In genomic region chrX:135984220-135984619, GRCh38 we compare ENCODE assay signal across 11 cellular contexts. TPM values are rescaled to one million over a fixed set of nuclear protein-coding genes. Genes with fewer than 3 reads are reported as not detected.
DNase-seq lines count a peak whose midpoint lies in the region; ATAC-seq, FAIRE-seq and TF ChIP-seq lines count a peak whose summit lies in the region.
"Had no signal": no experiment of that assay in that cellular context is flagged by ENCODE, and none has a peak within 500 bp of the region (broad histone marks: within the 10 kb centered on the region; RNA-seq: fewer than 3 reads in every experiment).

No MANE protein-coding gene starts in this region.

- H3K9me3 ChIP-seq in H9 (ENCODE audit: control insufficient read depth, low read depth, low read length) (peaks cover 47% of the 10 kb centered on the region), Panc1 (ENCODE audit: control insufficient read depth, insufficient read depth, low read depth, low read length) (no peaks in the 10 kb centered on the region), endothelial cell of umbilical vein (replicated peaks; ENCODE audit: control insufficient read depth, insufficient read depth, low read length) (no peaks in the 10 kb centered on the region), gastrocnemius medialis (no peaks in the 10 kb centered on the region)
- H3K9me3 ChIP-seq: upper lobe of left lung had no signal

- DNase-seq in H9 (no peak), Panc1 (ENCODE audit: low read depth, low spot score) (no peak), endothelial cell of umbilical vein (ENCODE audit: low read depth, low spot score) (no peak), gastrocnemius medialis (no peak), SW480 (ENCODE audit: low spot score) (no peak), urothelium cell line (ENCODE audit: low spot score) (no peak), GM13977 (ENCODE audit: low spot score) (no peak)
- no peak for DNase-seq in activated CD4-positive, CD25-positive, alpha-beta regulatory T cell treated with anti-CD3 and anti-CD28 coated beads, Interleukin-2, amount 50 U/mL, for 72 hours
- DNase-seq: activated CD4-positive, alpha-beta T cell treated with anti-CD3 and anti-CD28 coated beads, Interleukin-2, amount 50 U/mL, for 4 hours; NCI-H2107; upper lobe of left lung had no signal

- H3K27ac Mint-ChIP-seq in H9: peak overlapping the region in 1 of 3 experiments; percentile 26; a peak in 2 of 7 replicates

- no peaks in the 10 kb centered on the region for H3K36me3 ChIP-seq in Panc1 (ENCODE audit: control insufficient read depth, insufficient read depth, low read length)
- H3K36me3 ChIP-seq in endothelial cell of umbilical vein (ENCODE audit: control insufficient read depth in 2 of 2, extremely low read depth in 1 of 2, insufficient read depth in 2 of 2, low read length in 2 of 2): no peaks in the 10 kb centered on the region
- H3K36me3 ChIP-seq in gastrocnemius medialis: no peaks in the 10 kb centered on the region
- H3K36me3 ChIP-seq: upper lobe of left lung had no signal

- TF ChIP-seq POLR2A in endothelial cell of umbilical vein (IDR thresholded peaks at IDR 0.05; ENCODE audit: low read depth, low read length): no peak
- no peak for TF ChIP-seq POLR2A in gastrocnemius medialis (IDR thresholded peaks at IDR 0.05)

- POLR2A ChIA-PET in Panc1 (lab: Charles Lee) (no interaction called here), endothelial cell of umbilical vein (lab: Charles Lee) (no interaction called here)

- ATAC-seq in Panc1: no peak
- no peak for ATAC-seq in gastrocnemius medialis

- no CpG with 5 or more reads among the region's 2 CpGs for WGBS in H9 (ENCODE audit: extremely low coverage, insufficient read length, low lambda C conversion rate)

- H4K8ac ChIP-seq in H9 (replicated peaks; ENCODE audit: insufficient read length, low read depth, low read length): no peak overlapping the region

- H3K14ac ChIP-seq in H9 (ENCODE audit: insufficient read depth, low read length): no peak overlapping the region

- in situ Hi-C loops in Panc1 (cut with HindIII; ENCODE audit: low pct_unique_long_range_greater_than_20kb, low sequenced_read_pairs): no loop called here
- in situ Hi-C loops in gastrocnemius medialis (cut with MboI; ENCODE audit: low sequenced_read_pairs in 4 of 4): no loop called here
- in situ Hi-C loops in GM13977 (cut with MboI; ENCODE audit: low pct_unique_long_range_greater_than_20kb, low sequenced_read_pairs, unreplicated experiment): no loop called here

- no peak overlapping the region for H3K56ac ChIP-seq in H9 (ENCODE audit: insufficient read length, low read depth, low read length)

- CTCF ChIA-PET in Panc1 (lab: Charles Lee) (no interaction called here), endothelial cell of umbilical vein (lab: Charles Lee) (interaction anchor here (1.3 to 1.5 kb wide), 2 partner anchors 9 to 21 kb away, joined by 3 read pairs; no protein-coding TSS in a partner anchor)

- H3K4ac ChIP-seq in H9 (ENCODE audit: low read depth, low read length): no peak overlapping the region

- no peak overlapping the region for H3K23ac ChIP-seq in H9 (ENCODE audit: insufficient read length, low read depth, low read length)

- BruUV-seq in Panc1 (replicated peaks; lab: Mats Ljungman, UMichigan): no TSS peak
- no TSS peak for BruUV-seq in endothelial cell of umbilical vein (replicated peaks; lab: Mats Ljungman, UMichigan)

- H3K9me3 Mint-ChIP-seq in H9: peaks cover 64 to 68% of the 10 kb centered on the region in 2 experiments

- H3T11ph ChIP-seq in H9 (ENCODE audit: low read length): no peak overlapping the region

- H4K20me1 ChIP-seq in H9 (ENCODE audit: control insufficient read depth, insufficient read depth, insufficient read length) (no peaks in the 10 kb centered on the region), endothelial cell of umbilical vein (replicated peaks; ENCODE audit: control insufficient read depth, extremely low read depth, insufficient read depth, low read length) (no peaks in the 10 kb centered on the region)

- H3K36me3 Mint-ChIP-seq in H9 (ENCODE audit: insufficient read depth in 1 of 3, low read depth in 3 of 3): no peaks in the 10 kb centered on the region; a peak in 2 of 7 replicates

- FAIRE-seq in endothelial cell of umbilical vein (lab: Jason Lieb, UNC): no peak
- FAIRE-seq in urothelium cell line (lab: Jason Lieb, UNC): no peak

- H3K9me1 ChIP-seq in endothelial cell of umbilical vein (replicated peaks; ENCODE audit: control insufficient read depth, extremely low read depth, insufficient read depth, low read length): no peaks in the 10 kb centered on the region

- peaks cover 7% of the 10 kb centered on the region for H3K27me3 Mint-ChIP-seq in H9 (ENCODE audit: low read depth)

- H3K4me3 Mint-ChIP-seq in H9: peak overlapping the region; percentile 78 to 83

- no peak for TF ChIP-seq CTCF in H9 (conservative IDR thresholded peaks at IDR 0.05)
- TF ChIP-seq CTCF in Panc1 (IDR thresholded peaks at IDR 0.05): no peak
- TF ChIP-seq CTCF in endothelial cell of umbilical vein (IDR thresholded peaks at IDR 0.05; ENCODE audit: extremely low read depth in 1 of 2, insufficient read depth in 1 of 2, low read depth in 1 of 2, low read length in 2 of 2): no peak
- no peak for TF ChIP-seq CTCF in gastrocnemius medialis (IDR thresholded peaks at IDR 0.05 in 4 of 5, conservative IDR thresholded peaks at IDR 0.05 in 1 of 5)
- no peak for TF ChIP-seq CTCF in GM13977 (IDR thresholded peaks at IDR 0.05; ENCODE audit: extremely low read depth, insufficient read depth, missing control alignments)

- H3K27ac ChIP-seq in H9 (ENCODE audit: insufficient read length, low read depth, low read length) (no peak overlapping the region), Panc1 (ENCODE audit: low read length) (peak overlapping the region; percentile 84), endothelial cell of umbilical vein (ENCODE audit: insufficient read depth, low read depth, low read length) (no peak overlapping the region), gastrocnemius medialis (peak overlapping the region; percentile 79 to 88 (median 84))

- no peak overlapping the region for H2BK120ac ChIP-seq in H9 (ENCODE audit: low read depth, low read length, poor library complexity, severe bottlenecking)

- H2BK5ac ChIP-seq in H9 (ENCODE audit: insufficient read length, low read length): no peak overlapping the region

- H3K27me3 ChIP-seq in H9 (ENCODE audit: insufficient read depth, low read length): no peaks in the 10 kb centered on the region
- H3K27me3 ChIP-seq in Panc1 (ENCODE audit: control insufficient read depth, insufficient read depth, low read length): no peaks in the 10 kb centered on the region
- no peaks in the 10 kb centered on the region for H3K27me3 ChIP-seq in endothelial cell of umbilical vein (ENCODE audit: control insufficient read depth in 2 of 2, insufficient read depth in 2 of 2, low read length in 2 of 2)
- no peaks in the 10 kb centered on the region for H3K27me3 ChIP-seq in gastrocnemius medialis
- H3K27me3 ChIP-seq: upper lobe of left lung had no signal

- no peak overlapping the region for H3K18ac ChIP-seq in H9 (ENCODE audit: insufficient read length, low read depth, low read length)

- no peak overlapping the region for H2BK15ac ChIP-seq in H9 (ENCODE audit: low read depth, low read length)

- no peak overlapping the region for H2BK12ac ChIP-seq in H9 (ENCODE audit: insufficient read length, low read depth, low read length)

- no peaks in the 10 kb centered on the region for H3K79me1 ChIP-seq in H9 (ENCODE audit: insufficient read depth, low read depth, low read length, poor library complexity, severe bottlenecking)

- H4K91ac ChIP-seq in H9 (ENCODE audit: insufficient read length, low read depth, low read length): no peak overlapping the region

- H3K4me3 ChIP-seq in Panc1 (ENCODE audit: low read depth in 2 of 2, low read length in 2 of 2) (peak overlapping the region in 1 of 2 experiments; percentile 88; a peak in 3 of 4 replicates), endothelial cell of umbilical vein (replicated peaks in 1 of 3; ENCODE audit: insufficient read depth in 1 of 3, low read depth in 1 of 3, low read length in 3 of 3) (no peak overlapping the region), gastrocnemius medialis (peak overlapping the region in 2 of 4 donors; percentile 61 to 79)

- peak overlapping the region; percentile 52 for H3K4me2 ChIP-seq in H9 (ENCODE audit: insufficient read depth, insufficient read length, low read length)
- H3K4me2 ChIP-seq in endothelial cell of umbilical vein (ENCODE audit: insufficient read depth, low read length): no peak overlapping the region

- H2AFZ ChIP-seq in H9 (ENCODE audit: low read length): no peak overlapping the region
- peak overlapping the region; percentile 96 for H2AFZ ChIP-seq in endothelial cell of umbilical vein (ENCODE audit: low read depth, low read length)

- no peaks in the 10 kb centered on the region for H3K4me1 ChIP-seq in H9 (ENCODE audit: insufficient read depth, low read length)
- peaks cover 21% of the 10 kb centered on the region for H3K4me1 ChIP-seq in Panc1 (ENCODE audit: control insufficient read depth, insufficient read depth, low read length)
- peaks cover 6% of the 10 kb centered on the region for H3K4me1 ChIP-seq in endothelial cell of umbilical vein (ENCODE audit: control insufficient read depth, extremely low read depth, insufficient read depth, low read length)
- H3K4me1 ChIP-seq in gastrocnemius medialis: peaks cover 0 to 8% of the 10 kb centered on the region in 2 donors

- 0 out of 2 replicates have a peak, but pooled peaks cover 2% of the 10 kb centered on the region for H3K79me2 ChIP-seq in H9 (ENCODE audit: insufficient read depth, low read length)
- peaks cover 10% of the 10 kb centered on the region for H3K79me2 ChIP-seq in endothelial cell of umbilical vein (ENCODE audit: control insufficient read depth, insufficient read depth, low read length)

- dilution Hi-C loops in endothelial cell of umbilical vein (cut with MboI; ENCODE audit: extremely low pct_ligation_motif_present, low sequenced_read_pairs): no loop called here

- H3K23me2 ChIP-seq in H9 (ENCODE audit: insufficient read length, low read depth, low read length, poor library complexity, severe bottlenecking): no peaks in the 10 kb centered on the region

- H4K5ac ChIP-seq in H9 (ENCODE audit: insufficient read length, low read depth, low read length): no peak overlapping the region

- no peak overlapping the region for H2BK20ac ChIP-seq in H9 (ENCODE audit: low read depth, low read length, poor library complexity, severe bottlenecking)

- peaks cover 15 to 17% of the 10 kb centered on the region in 2 experiments for H3K4me1 Mint-ChIP-seq in H9

- H2AK5ac ChIP-seq in H9 (ENCODE audit: insufficient read length, low read length): no peak overlapping the region

- H3K9ac ChIP-seq in H9 (ENCODE audit: extremely low read depth, insufficient read length, low read length) (no peak overlapping the region), endothelial cell of umbilical vein (replicated peaks; ENCODE audit: extremely low read depth, insufficient read depth, low read length) (peak overlapping the region; percentile 61)

- intact Hi-C loops in Panc1 (cut with micrococcal nuclease; ENCODE audit: unreplicated experiment) (no loop called here), endothelial cell of umbilical vein (cut with micrococcal nuclease) (no loop called here), gastrocnemius medialis (cut with DNase I; ENCODE audit: low total_unique reads) (no loop called here)

RNA-seq across cellular contexts. Expression of gene SLC9A6, which starts 1.0 kb away (rescaled TPM):
- total RNA-seq in H9 (2021) (12.3 and 12.8 TPM in 2 replicates), Panc1 (2021; ENCODE audit: unreplicated experiment) (22.0 TPM), endothelial cell of umbilical vein (14.7 and 15.5 TPM in 2 replicates), gastrocnemius medialis (10 to 100 TPM; 13.3 to 18.7 (median 15.2) TPM)
- polyA plus RNA-seq in Panc1 (2012; ENCODE audit: insufficient read length): 24.0 TPM
- polyA plus RNA-seq in endothelial cell of umbilical vein: 6.9 and 8.1 TPM in 2 replicates
- polyA plus RNA-seq in endothelial cell of umbilical vein (2011; cell fraction: cytosol; rRNA removed): 6.5 and 6.8 TPM in 2 replicates
- 8.3 and 10.2 TPM in 2 replicates for polyA plus RNA-seq in endothelial cell of umbilical vein (2011; cell fraction: nucleus; rRNA removed)
- polyA plus RNA-seq in endothelial cell of umbilical vein (2012): 9.2 and 10.1 TPM in 2 replicates
- 20.7 and 25.3 TPM in 2 replicates for polyA minus RNA-seq in endothelial cell of umbilical vein
- 11.7 TPM for polyA minus RNA-seq in endothelial cell of umbilical vein (2011; cell fraction: cytosol; rRNA and poly(A)+ RNA removed)
- polyA minus RNA-seq in endothelial cell of umbilical vein (2011; cell fraction: nucleus; rRNA and poly(A)+ RNA removed): 7.5 and 13.8 TPM in 2 replicates

RNA-seq across cellular contexts. Expression of gene MMGT1, which starts 10.4 kb away (rescaled TPM):
- total RNA-seq in H9 (2021) (22.5 and 22.6 TPM in 2 replicates), Panc1 (2021; ENCODE audit: unreplicated experiment) (31.4 TPM), endothelial cell of umbilical vein (18.8 and 19.9 TPM in 2 replicates), gastrocnemius medialis (10 to 100 TPM; 20.6 to 29.2 (median 23.5) TPM)
- polyA plus RNA-seq in Panc1 (2012; ENCODE audit: insufficient read length): 10.8 TPM
- polyA plus RNA-seq in endothelial cell of umbilical vein: 9.1 and 10.4 TPM in 2 replicates
- polyA plus RNA-seq in endothelial cell of umbilical vein (2011; cell fraction: cytosol; rRNA removed): 9.6 and 10.4 TPM in 2 replicates
- polyA plus RNA-seq in endothelial cell of umbilical vein (2011; cell fraction: nucleus; rRNA removed): 3.8 and 5.6 TPM in 2 replicates
- 12.5 and 15.4 TPM in 2 replicates for polyA plus RNA-seq in endothelial cell of umbilical vein (2012)
- polyA minus RNA-seq in endothelial cell of umbilical vein: 12.4 and 17.5 TPM in 2 replicates
- 13.9 TPM for polyA minus RNA-seq in endothelial cell of umbilical vein (2011; cell fraction: cytosol; rRNA and poly(A)+ RNA removed)
- polyA minus RNA-seq in endothelial cell of umbilical vein (2011; cell fraction: nucleus; rRNA and poly(A)+ RNA removed): 7.3 and 9.6 TPM in 2 replicates

Comparison
In these comparisons a context has a peak if more than half of its experiments do, and no peak if none do; other contexts are left out.
1. H3K27ac ChIP-seq: peak in Panc1 (single experiment) and gastrocnemius medialis (4 of 4); none in H9 (single experiment) and endothelial cell of umbilical vein (single experiment).